In genomic region chr2:118115761-118116160, GRCh38 we compare ENCODE assay signal across 17 cellular contexts. TPM values are rescaled to one million over a fixed set of nuclear protein-coding genes. Genes with fewer than 3 reads are reported as not detected.
A peak's percentile ranks its signal among the peaks of the same experiment; 100 is the strongest.
DNase-seq lines count a peak whose midpoint lies in the region; ATAC-seq, FAIRE-seq and TF ChIP-seq lines count a peak whose summit lies in the region.
"Had no signal": no experiment of that assay in that cellular context is flagged by ENCODE, and none has a peak within 500 bp of the region (broad histone marks: within the 10 kb centered on the region; RNA-seq: fewer than 3 reads in every experiment).

No MANE protein-coding gene starts in this region.

- H3K36me3 ChIP-seq in mammary epithelial cell (ENCODE audit: insufficient read depth, low read length) (peaks cover 4% of the 10 kb centered on the region), trophoblast cell (ENCODE audit: control insufficient read depth in 1 of 2, insufficient read depth in 2 of 2, low read length in 2 of 2) (peaks cover 0 to 3% of the 10 kb centered on the region in 2 experiments)

- no peak overlapping the region for H4K12ac ChIP-seq in trophoblast cell (ENCODE audit: low read depth, low read length)

- no peak overlapping the region for H3K23ac ChIP-seq in trophoblast cell (ENCODE audit: low read length)

- no peak overlapping the region for H2BK12ac ChIP-seq in trophoblast cell (ENCODE audit: low read length)

- 61% methylated on average over 4 of the region's 4 CpGs for WGBS in mammary epithelial cell (ENCODE audit: low coverage, missing lambda C conversion rate)
- no CpG with 5 or more reads among the region's 4 CpGs for WGBS in trophoblast cell (ENCODE audit: extremely low coverage, insufficient coverage, insufficient read length)

- no peak for TF ChIP-seq POLR2A in GM12891 (IDR thresholded peaks at IDR 0.05; ENCODE audit: low read depth, low read length)

- H4K91ac ChIP-seq in trophoblast cell (ENCODE audit: low read depth, low read length) = peak overlapping the region; percentile 72

- H3K9ac ChIP-seq in mammary epithelial cell (ENCODE audit: insufficient read depth, low read length) = no peak overlapping the region
- no peak overlapping the region for H3K9ac ChIP-seq in trophoblast cell (ENCODE audit: low read length)
- H3K9ac ChIP-seq: BLaER1 had no signal

- no peaks in the 10 kb centered on the region for H3K9me3 Mint-ChIP-seq in activated CD8-positive, alpha-beta T cell treated with anti-CD3 and anti-CD28 coated beads for 36 hours
- H3K9me3 Mint-ChIP-seq in activated CD8-positive, alpha-beta T cell treated with anti-CD3 and anti-CD28 coated beads, Interleukin-2, amount 10 ng/mL, durations not matched to agents 7 days and 5 days (ENCODE audit: insufficient read depth) = no peaks in the 10 kb centered on the region
- H3K9me3 Mint-ChIP-seq: CD8-positive, alpha-beta memory T cell had no signal

- H3K4me1 ChIP-seq in mammary epithelial cell (ENCODE audit: insufficient read depth, low read length) (peaks cover 50% of the 10 kb centered on the region), foreskin keratinocyte (peaks cover 46% of the 10 kb centered on the region), trophoblast cell (ENCODE audit: control insufficient read depth in 1 of 2, insufficient read depth in 2 of 2, low read length in 2 of 2) (no peaks in the 10 kb centered on the region)
- H3K4me1 ChIP-seq: Caco-2 had no signal

- no peak overlapping the region for H4K8ac ChIP-seq in trophoblast cell (ENCODE audit: low read depth, low read length)

- H3K9me3 ChIP-seq in mammary epithelial cell (replicated peaks; ENCODE audit: insufficient read depth, low read length) = no peaks in the 10 kb centered on the region
- no peaks in the 10 kb centered on the region for H3K9me3 ChIP-seq in trophoblast cell (ENCODE audit: insufficient read depth, low read depth, low read length)
- H3K9me3 ChIP-seq: BLaER1, Caco-2 had no signal

- POLR2A ChIA-PET in activated CD8-positive, alpha-beta T cell treated with anti-CD3 and anti-CD28 coated beads for 36 hours (lab: Charles Lee) = no interaction called here
- POLR2A ChIA-PET in activated CD8-positive, alpha-beta T cell treated with anti-CD3 and anti-CD28 coated beads, Interleukin-2, amount 10 ng/mL, durations not matched to agents 7 days and 5 days (lab: Charles Lee) = no interaction called here

- no peaks in the 10 kb centered on the region for H3K27me3 Mint-ChIP-seq in activated CD8-positive, alpha-beta T cell treated with anti-CD3 and anti-CD28 coated beads for 36 hours
- no peaks in the 10 kb centered on the region for H3K27me3 Mint-ChIP-seq in activated CD8-positive, alpha-beta T cell treated with anti-CD3 and anti-CD28 coated beads, Interleukin-2, amount 10 ng/mL, durations not matched to agents 7 days and 5 days (ENCODE audit: low read depth)
- H3K27me3 Mint-ChIP-seq: CD8-positive, alpha-beta memory T cell had no signal

- BruUV-seq in mammary epithelial cell (replicated peaks; lab: Mats Ljungman, UMichigan) = no TSS peak

- H3K27ac ChIP-seq in mammary epithelial cell (ENCODE audit: insufficient read depth, low read depth, low read length) = peak overlapping the region; percentile 55
- H3K27ac ChIP-seq in foreskin keratinocyte = peak overlapping the region; percentile 78
- no peak overlapping the region for H3K27ac ChIP-seq in trophoblast cell (ENCODE audit: low read depth, low read length)
- H3K27ac ChIP-seq: 22Rv1, BLaER1 had no signal

- no peak overlapping the region for H2AK5ac ChIP-seq in trophoblast cell (ENCODE audit: low read length)

- in situ Hi-C loops in mammary epithelial cell (cut with MboI; ENCODE audit: low sequenced_read_pairs in 2 of 2) = no loop called here

- H3K36me3 Mint-ChIP-seq in activated CD8-positive, alpha-beta T cell treated with anti-CD3 and anti-CD28 coated beads for 36 hours (ENCODE audit: low read depth) = peaks cover 11% of the 10 kb centered on the region
- peaks cover 18% of the 10 kb centered on the region for H3K36me3 Mint-ChIP-seq in activated CD8-positive, alpha-beta T cell treated with anti-CD3 and anti-CD28 coated beads, Interleukin-2, amount 10 ng/mL, durations not matched to agents 7 days and 5 days (ENCODE audit: low read depth)

- H3K4me3 Mint-ChIP-seq in activated CD8-positive, alpha-beta T cell treated with anti-CD3 and anti-CD28 coated beads for 36 hours = no peak overlapping the region
- no peak overlapping the region for H3K4me3 Mint-ChIP-seq in activated CD8-positive, alpha-beta T cell treated with anti-CD3 and anti-CD28 coated beads, Interleukin-2, amount 10 ng/mL, durations not matched to agents 7 days and 5 days
- H3K4me3 Mint-ChIP-seq: CD8-positive, alpha-beta memory T cell had no signal

- FAIRE-seq in GM12891 (lab: Jason Lieb, UNC) = no peak
- FAIRE-seq: GM19239 had no signal

- ATAC-seq in activated CD8-positive, alpha-beta T cell treated with anti-CD3 and anti-CD28 coated beads for 36 hours = no peak
- ATAC-seq in activated CD8-positive, alpha-beta T cell treated with anti-CD3 and anti-CD28 coated beads, Interleukin-2, amount 10 ng/mL, durations not matched to agents 7 days and 5 days = no peak
- ATAC-seq in foreskin keratinocyte (peak; percentile 11), HG03139 (IDR thresholded peaks at IDR 0.05; ENCODE audit: unreplicated experiment) (no peak)

- no peak overlapping the region for H3K4me3 ChIP-seq in mammary epithelial cell (replicated peaks in 1 of 3; ENCODE audit: insufficient read depth in 1 of 3, low read depth in 2 of 3, low read length in 3 of 3)
- H3K4me3 ChIP-seq in trophoblast cell (ENCODE audit: low read depth, low read length) = no peak overlapping the region
- H3K4me3 ChIP-seq: BLaER1 had no signal

- H3K4me2 ChIP-seq in mammary epithelial cell (ENCODE audit: insufficient read depth, low read depth, low read length) (peak overlapping the region; percentile 23), trophoblast cell (ENCODE audit: low read length) (no peak overlapping the region)
- H3K4me2 ChIP-seq: BLaER1 had no signal

- peak overlapping the region; percentile 44 for H3K27ac Mint-ChIP-seq in activated CD8-positive, alpha-beta T cell treated with anti-CD3 and anti-CD28 coated beads for 36 hours
- no peak overlapping the region for H3K27ac Mint-ChIP-seq in activated CD8-positive, alpha-beta T cell treated with anti-CD3 and anti-CD28 coated beads, Interleukin-2, amount 10 ng/mL, durations not matched to agents 7 days and 5 days
- H3K27ac Mint-ChIP-seq: CD8-positive, alpha-beta memory T cell had no signal

- no peak overlapping the region for H3K18ac ChIP-seq in trophoblast cell (ENCODE audit: low read length)

- H3K79me2 ChIP-seq in mammary epithelial cell (ENCODE audit: insufficient read depth, low read length) (no peaks in the 10 kb centered on the region), trophoblast cell (ENCODE audit: control insufficient read depth, insufficient read depth, low read length, poor library complexity) (no peaks in the 10 kb centered on the region)

- no peak overlapping the region for H2AFZ ChIP-seq in mammary epithelial cell (ENCODE audit: low read depth, low read length)
- no peak overlapping the region for H2AFZ ChIP-seq in trophoblast cell (ENCODE audit: insufficient read depth, low read length, poor library complexity)

- CTCF ChIA-PET in activated CD8-positive, alpha-beta T cell treated with anti-CD3 and anti-CD28 coated beads for 36 hours (lab: Charles Lee) = interaction anchor here (0.9 kb wide), 1 partner anchor 10 kb away, joined by 3 read pairs; no protein-coding TSS in a partner anchor
- CTCF ChIA-PET in activated CD8-positive, alpha-beta T cell treated with anti-CD3 and anti-CD28 coated beads, Interleukin-2, amount 10 ng/mL, durations not matched to agents 7 days and 5 days (lab: Charles Lee) = interaction anchor here (1.4 kb wide), 1 partner anchor 10 kb away, joined by 3 read pairs; no protein-coding TSS in a partner anchor
- CTCF ChIA-PET in mammary epithelial cell (lab: Charles Lee; ENCODE audit: low non-redundant PET) = no interaction called here

- no peak overlapping the region for H2BK120ac ChIP-seq in trophoblast cell (ENCODE audit: insufficient read depth, low read length, poor library complexity)

- dilution Hi-C loops in mammary epithelial cell (cut with HindIII; ENCODE audit: low sequenced_read_pairs) = no loop called here

- no peak for TF ChIP-seq CTCF in activated CD8-positive, alpha-beta T cell treated with anti-CD3 and anti-CD28 coated beads for 36 hours (IDR thresholded peaks at IDR 0.05)
- TF ChIP-seq CTCF in mammary epithelial cell (conservative IDR thresholded peaks at IDR 0.05 in 1 of 2, IDR thresholded peaks at IDR 0.05 in 1 of 2; ENCODE audit: extremely low read depth in 1 of 2, insufficient read depth in 1 of 2, low read depth in 1 of 2, low read length in 2 of 2) (no peak), foreskin keratinocyte (conservative IDR thresholded peaks at IDR 0.05) (no peak)

- no peaks in the 10 kb centered on the region for H4K20me1 ChIP-seq in mammary epithelial cell (ENCODE audit: insufficient read depth, low read length)
- H4K20me1 ChIP-seq: BLaER1 had no signal

- H3K79me1 ChIP-seq in trophoblast cell (ENCODE audit: low read length) = no peaks in the 10 kb centered on the region

- no peak for DNase-seq in activated CD8-positive, alpha-beta T cell treated with anti-CD3 and anti-CD28 coated beads for 36 hours
- no peak for DNase-seq in activated CD8-positive, alpha-beta T cell treated with anti-CD3 and anti-CD28 coated beads, Interleukin-2, amount 10 ng/mL, durations not matched to agents 7 days and 5 days
- DNase-seq in mammary epithelial cell (peak; percentile 54), foreskin keratinocyte (peak; percentile 71 to 87), trophoblast cell (no peak), GM12891 (ENCODE audit: insufficient read length, low spot score) (no peak)
- no peak for DNase-seq in NK-92 treated with Interleukin-12 subunit alpha and Interleukin-12 subunit beta, amount 100 ng/mL, for 24 hours (lab: John Stamatoyannopoulos, UW)
- DNase-seq: AML-193; Caco-2; CD8-positive, alpha-beta memory T cell; DND-41; GDM1; H7 had no signal

- H3K4ac ChIP-seq in trophoblast cell (ENCODE audit: low read depth, low read length) = no peak overlapping the region

- H3K4me1 Mint-ChIP-seq in activated CD8-positive, alpha-beta T cell treated with anti-CD3 and anti-CD28 coated beads for 36 hours (ENCODE audit: low read depth) = peaks cover 10% of the 10 kb centered on the region
- H3K4me1 Mint-ChIP-seq in activated CD8-positive, alpha-beta T cell treated with anti-CD3 and anti-CD28 coated beads, Interleukin-2, amount 10 ng/mL, durations not matched to agents 7 days and 5 days (ENCODE audit: low read depth) = peaks cover 11% of the 10 kb centered on the region
- H3K4me1 Mint-ChIP-seq: CD8-positive, alpha-beta memory T cell had no signal

- H3K27me3 ChIP-seq in mammary epithelial cell (ENCODE audit: insufficient read depth, low read length) (no peaks in the 10 kb centered on the region), foreskin keratinocyte (no peaks in the 10 kb centered on the region), trophoblast cell (ENCODE audit: insufficient read depth, low read length) (no peaks in the 10 kb centered on the region)
- H3K27me3 ChIP-seq: BLaER1 had no signal

- no peak overlapping the region for H2BK5ac ChIP-seq in trophoblast cell (ENCODE audit: low read depth, low read length, poor library complexity)

- no peak overlapping the region for H3K14ac ChIP-seq in trophoblast cell (ENCODE audit: low read length)

- intact Hi-C loops in activated CD8-positive, alpha-beta T cell treated with anti-CD3 and anti-CD28 coated beads for 36 hours (cut with micrococcal nuclease) = no loop called here
- intact Hi-C loops in mammary epithelial cell (cut with micrococcal nuclease) = no loop called here

RNA-seq across cellular contexts. Expression of gene INSIG2, which starts 27.5 kb away (rescaled TPM):
- total RNA-seq in activated CD8-positive, alpha-beta T cell treated with anti-CD3 and anti-CD28 coated beads for 36 hours = 100 to 1,000 TPM in 1 of 2 experiments, 10 to 100 TPM in 1; 87.2 to 104 TPM
- total RNA-seq in activated CD8-positive, alpha-beta T cell treated with anti-CD3 and anti-CD28 coated beads, Interleukin-2, amount 10 ng/mL, durations not matched to agents 7 days and 5 days = 10 to 100 TPM; 30.1 to 32.6 TPM
- total RNA-seq in mammary epithelial cell = 10 to 100 TPM; 10.5 to 19.8 TPM
- polyA plus RNA-seq in mammary epithelial cell = 17.6 TPM
- polyA minus RNA-seq in mammary epithelial cell = 59.3 TPM
- total RNA-seq in foreskin keratinocyte = 16.4 and 19.2 TPM in 2 replicates
- polyA plus RNA-seq in foreskin keratinocyte = 14.1 and 14.9 TPM in 2 replicates
- 7.8 and 8.2 TPM in 2 replicates for polyA plus RNA-seq in trophoblast cell (2013)
- polyA plus RNA-seq in GM12891 (2012; ENCODE audit: low read depth, missing spikeins) = 33.3 TPM

Comparison
In these comparisons a context has a peak if more than half of its experiments do, and no peak if none do; other contexts are left out.
1. DNase-seq: peak in mammary epithelial cell (single experiment) and foreskin keratinocyte (2 of 2); none in activated CD8-positive, alpha-beta T cell treated with anti-CD3 and anti-CD28 coated beads for 36 hours (single experiment), activated CD8-positive, alpha-beta T cell treated with anti-CD3 and anti-CD28 coated beads, Interleukin-2, amount 10 ng/mL, durations not matched to agents 7 days and 5 days (single experiment), trophoblast cell (0 of 2), NK-92 treated with Interleukin-12 subunit alpha and Interleukin-12 subunit beta, amount 100 ng/mL, for 24 hours (single experiment) and GM12891 (single experiment).